Comparison of ENCODE assay signal across 18 cellular contexts in genomic region chr7:24933298-24933697, GRCh38. TPM values are rescaled to one million over a fixed set of nuclear protein-coding genes. Genes with fewer than 3 reads are reported as not detected.
A peak's percentile ranks its signal among the peaks of the same experiment; 100 is the strongest.
DNase-seq lines count a peak whose midpoint lies in the region; ATAC-seq and TF ChIP-seq lines count a peak whose summit lies in the region.
"Had no signal": no experiment of that assay in that cellular context is flagged by ENCODE, and none has a peak within 500 bp of the region (broad histone marks: within the 10 kb centered on the region; RNA-seq: fewer than 3 reads in every experiment).

No MANE protein-coding gene starts in this region.

- H3K4me3 Mint-ChIP-seq in T-helper 17 cell = no peak overlapping the region
- no peak overlapping the region for H3K4me3 Mint-ChIP-seq in memory B cell
- H3K4me3 Mint-ChIP-seq in stimulated activated naive B cell treated with anti-CD40 and anti-IgM and Interleukin-4, amounts not matched to agents 10 μg/mL and 1 μg/mL and 100 μg/mL, for 72 hours = peak overlapping the region; percentile 72 to 75
- no peak overlapping the region for H3K4me3 Mint-ChIP-seq in endodermal cell
- H3K4me3 Mint-ChIP-seq: CD8-positive, alpha-beta memory T cell had no signal

- H3K27ac Mint-ChIP-seq in T-helper 17 cell = peak overlapping the region; percentile 53
- H3K27ac Mint-ChIP-seq in memory B cell = peak overlapping the region; percentile 74
- H3K27ac Mint-ChIP-seq in stimulated activated naive B cell treated with anti-CD40 and anti-IgM and Interleukin-4, amounts not matched to agents 10 μg/mL and 1 μg/mL and 100 μg/mL, for 72 hours = peak overlapping the region; percentile 91
- H3K27ac Mint-ChIP-seq in endodermal cell = no peak overlapping the region

- H3K9me3 ChIP-seq in T-helper 17 cell (ENCODE audit: control insufficient read depth, low read length, poor library complexity, severe bottlenecking) (no peaks in the 10 kb centered on the region), endodermal cell (ENCODE audit: control insufficient read depth, low read length) (no peaks in the 10 kb centered on the region)
- H3K9me3 ChIP-seq: BE2C had no signal

- H3K9ac ChIP-seq in endodermal cell (ENCODE audit: extremely low read depth, low read length, poor library complexity, severe bottlenecking) = no peak overlapping the region

- DNase-seq in GM12865 (ENCODE audit: low read depth) (no peak), T-helper 17 cell (no peak), memory B cell (ENCODE audit: low spot score in 2 of 2) (no peak), endodermal cell (no peak), SKM-1 treated with dmso at 0.1 percent for 144 hours (lab: John Stamatoyannopoulos, UW; ENCODE audit: unreplicated experiment) (no peak), DMS53 treated with DMSO at 0.1 percent for 48 hours (lab: John Stamatoyannopoulos, UW; ENCODE audit: unreplicated experiment) (no peak)
- no peak for DNase-seq in stimulated activated naive B cell treated with anti-CD40 and anti-IgM and Interleukin-4, amounts not matched to agents 10 μg/mL and 1 μg/mL and 100 μg/mL, for 72 hours
- DNase-seq: BE2C; CD8-positive, alpha-beta memory T cell; DMS79 treated with DMSO at 0.1 percent for 48 hours; H7; NCI-H1105; NCI-H1694 treated with DMSO at 0.1 percent for 48 hours; NCI-H2107; NCI-H226; NCI-H524 treated with DMSO at 0.1 percent for 48 hours; SHP77 treated with DMSO at 0.1 percent for 48 hours had no signal

- H3K36me3 Mint-ChIP-seq in T-helper 17 cell (ENCODE audit: low read depth) = no peaks in the 10 kb centered on the region
- peaks cover 17% of the 10 kb centered on the region for H3K36me3 Mint-ChIP-seq in memory B cell
- H3K36me3 Mint-ChIP-seq in stimulated activated naive B cell treated with anti-CD40 and anti-IgM and Interleukin-4, amounts not matched to agents 10 μg/mL and 1 μg/mL and 100 μg/mL, for 72 hours = peaks cover 21% of the 10 kb centered on the region in 2 donors
- no peaks in the 10 kb centered on the region for H3K36me3 Mint-ChIP-seq in endodermal cell (ENCODE audit: low read depth)

- 93 to 96% methylated on average over 2 of the region's 2 CpGs for WGBS in endodermal cell (ENCODE audit: insufficient coverage in 1 of 2, insufficient read length in 1 of 2), 2 experiments

- H3K4me1 ChIP-seq in endodermal cell (ENCODE audit: control insufficient read depth, insufficient read depth, low read length) = no peaks in the 10 kb centered on the region

- H3K4me3 ChIP-seq in GM12865 (ENCODE audit: low read depth, low read length) = peak overlapping the region; percentile 38
- no peak overlapping the region for H3K4me3 ChIP-seq in endodermal cell (ENCODE audit: low read length)

- H3K9me3 Mint-ChIP-seq in memory B cell (peaks cover 3% of the 10 kb centered on the region), endodermal cell (no peaks in the 10 kb centered on the region)
- peaks cover 1 to 4% of the 10 kb centered on the region in 2 donors for H3K9me3 Mint-ChIP-seq in stimulated activated naive B cell treated with anti-CD40 and anti-IgM and Interleukin-4, amounts not matched to agents 10 μg/mL and 1 μg/mL and 100 μg/mL, for 72 hours
- H3K9me3 Mint-ChIP-seq: CD8-positive, alpha-beta memory T cell had no signal

- no peaks in the 10 kb centered on the region for H3K36me3 ChIP-seq in endodermal cell (ENCODE audit: control insufficient read depth, insufficient read depth, low read length)

- no peak for TF ChIP-seq CTCF in GM12865 (IDR thresholded peaks at IDR 0.05; ENCODE audit: insufficient read depth, low read depth, low read length, missing control alignments)
- no peak for TF ChIP-seq CTCF in endodermal cell (conservative IDR thresholded peaks at IDR 0.05)

- ATAC-seq in T-helper 17 cell = no peak
- no peak for ATAC-seq in memory B cell (ENCODE audit: low read depth)
- no peak for ATAC-seq in stimulated activated naive B cell treated with anti-CD40 and anti-IgM and Interleukin-4, amounts not matched to agents 10 μg/mL and 1 μg/mL and 100 μg/mL, for 72 hours (replicated peaks)
- no peak for ATAC-seq in HG03521 (IDR thresholded peaks at IDR 0.05; ENCODE audit: unreplicated experiment)

- H3K27me3 Mint-ChIP-seq in T-helper 17 cell (no peaks in the 10 kb centered on the region), memory B cell (no peaks in the 10 kb centered on the region), endodermal cell (ENCODE audit: insufficient read depth) (no peaks in the 10 kb centered on the region)
- H3K27me3 Mint-ChIP-seq in stimulated activated naive B cell treated with anti-CD40 and anti-IgM and Interleukin-4, amounts not matched to agents 10 μg/mL and 1 μg/mL and 100 μg/mL, for 72 hours = no peaks in the 10 kb centered on the region
- H3K27me3 Mint-ChIP-seq: CD8-positive, alpha-beta memory T cell had no signal

- H3K27me3 ChIP-seq in endodermal cell (ENCODE audit: control insufficient read depth, insufficient read depth, low read length, poor library complexity, severe bottlenecking) = no peaks in the 10 kb centered on the region
- H3K27me3 ChIP-seq: BE2C had no signal

- H3K27ac ChIP-seq in endodermal cell (ENCODE audit: low read depth, low read length) = no peak overlapping the region

- peaks cover 32% of the 10 kb centered on the region for H3K4me1 Mint-ChIP-seq in T-helper 17 cell
- peaks cover 41% of the 10 kb centered on the region for H3K4me1 Mint-ChIP-seq in memory B cell
- H3K4me1 Mint-ChIP-seq in stimulated activated naive B cell treated with anti-CD40 and anti-IgM and Interleukin-4, amounts not matched to agents 10 μg/mL and 1 μg/mL and 100 μg/mL, for 72 hours = peaks cover 31 to 55% of the 10 kb centered on the region in 2 donors
- peaks cover 4% of the 10 kb centered on the region for H3K4me1 Mint-ChIP-seq in endodermal cell

RNA-seq across cellular contexts. Expression of gene OSBPL3, which starts 46.7 kb away (rescaled TPM):
- total RNA-seq in T-helper 17 cell (10 to 100 TPM; 54.8 to 54.9 TPM), endodermal cell (10 to 100 TPM in 1 of 2 donors, 1 to 10 TPM in 1; 9.8 to 11.3 TPM)
- 6.3 TPM for polyA plus RNA-seq in endodermal cell (2013, experiment 1 of 2)
- 5.8 TPM for polyA plus RNA-seq in endodermal cell (2013, experiment 2 of 2)

Comparison
In these comparisons a context has a peak if more than half of its experiments do, and no peak if none do; other contexts are left out.
1. H3K4me3 Mint-ChIP-seq: peak in stimulated activated naive B cell treated with anti-CD40 and anti-IgM and Interleukin-4, amounts not matched to agents 10 μg/mL and 1 μg/mL and 100 μg/mL, for 72 hours (2 of 2); none in T-helper 17 cell (single experiment), memory B cell (single experiment) and endodermal cell (single experiment).
2. RNA of gene OSBPL3, which starts 46.7 kb away (total RNA-seq): 54.8 to 54.9 TPM in T-helper 17 cell; 9.8 to 11.3 TPM in endodermal cell; every median in the first group is over 4 times any median in the second.